Comparison of ENCODE assay signal across 21 cellular contexts in the genomic region with DNA sequence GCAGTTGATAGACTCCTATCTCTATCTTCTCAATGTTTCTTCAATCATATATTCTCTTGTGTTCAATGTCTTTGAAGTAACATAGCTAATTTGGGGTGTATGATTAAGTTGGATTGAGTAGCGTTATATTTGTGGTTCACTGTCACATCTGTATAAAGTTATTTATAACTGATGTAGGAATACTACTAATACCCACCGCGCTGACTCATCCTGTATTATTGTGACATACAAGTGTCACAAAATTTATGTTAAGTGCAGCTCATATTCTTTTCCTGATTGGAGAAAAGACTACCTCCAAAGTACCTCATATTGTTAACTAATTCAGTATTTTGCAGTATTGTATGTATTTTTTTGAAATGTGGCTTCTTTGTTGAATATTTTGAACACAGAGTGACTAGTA.
"Had no signal": no experiment of that assay in that cellular context is flagged by ENCODE, and none has a peak within 500 bp of the region (broad histone marks: within the 10 kb centered on the region; RNA-seq: fewer than 3 reads in every experiment).

No MANE protein-coding gene starts in this region.

- H3K79me2 ChIP-seq: hepatocyte had no signal

- H3K4me1 ChIP-seq: foreskin keratinocyte, psoas muscle, right lobe of liver, spleen, transverse colon had no signal

- H3K9me3 ChIP-seq: psoas muscle, right lobe of liver, thoracic aorta, transverse colon had no signal

- DNase-seq: effector memory CD4-positive, alpha-beta T cell; erythroblast; foreskin keratinocyte; head of caudate nucleus; left colon; left ventricle myocardium superior; naive thymus-derived CD4-positive, alpha-beta T cell; nephron progenitor cell; psoas muscle; retina; right lobe of liver; spleen; stimulated activated CD4-positive, alpha-beta T cell treated with anti-CD3 and anti-CD28 coated beads, Interleukin-15, amount 100 ng/mL, for 24 hours; stimulated activated CD4-positive, alpha-beta T cell treated with anti-CD3 and anti-CD28 coated beads, Interleukin-1b, Interleukin-23, amount 100 ng/mL, for 48 hours; stimulated activated CD4-positive, alpha-beta T cell treated with anti-CD3 and anti-CD28 coated beads, Interleukin-4, amount 100 ng/mL, for 4 hours; stimulated activated naive B cell treated with anti-CD40 and anti-IgM and Interleukin-4, amounts not matched to agents 10 μg/mL and 1 μg/mL and 100 μg/mL, for 72 hours; stimulated activated naive CD8-positive, alpha-beta T cell treated with anti-CD3 and anti-CD28 coated beads, Interleukin-15, amount 100 ng/mL, for 72 hours; transverse colon had no signal

- H3K4me2 ChIP-seq: hepatocyte had no signal

- H3K36me3 ChIP-seq: right lobe of liver, spleen, thoracic aorta, transverse colon had no signal

- H3K27me3 ChIP-seq: foreskin keratinocyte, hepatocyte, right lobe of liver, spleen, transverse colon had no signal

- H3K4me3 ChIP-seq: hepatocyte, lung, psoas muscle, right lobe of liver, spleen, thoracic aorta, transverse colon had no signal

- H3K27ac ChIP-seq: foreskin keratinocyte, hepatocyte, psoas muscle, right lobe of liver, spleen, thoracic aorta, transverse colon had no signal

- H2AFZ ChIP-seq: hepatocyte had no signal
